In the genomic region with DNA sequence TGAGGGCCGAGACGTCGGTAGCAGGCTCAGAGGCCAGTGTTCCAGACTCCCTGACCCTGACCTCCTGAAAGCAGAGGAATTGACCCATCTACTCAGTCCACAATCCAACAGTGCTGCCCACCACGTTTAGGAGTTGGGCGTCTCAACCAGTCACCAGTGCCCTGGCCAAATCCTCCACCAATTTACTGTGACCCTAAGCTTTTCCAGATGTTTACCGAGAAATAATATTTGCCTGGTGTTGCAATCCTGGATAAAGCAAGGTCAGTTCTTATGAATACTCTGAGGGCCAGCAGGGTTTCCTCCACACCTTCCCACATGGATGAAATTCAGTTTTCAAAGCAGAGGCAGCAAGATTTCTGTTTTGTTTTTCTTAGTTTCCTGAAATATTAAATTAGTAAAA, we compare ENCODE assay signal across 22 cellular contexts. TPM values are rescaled to one million over a fixed set of nuclear protein-coding genes. Genes with fewer than 3 reads are reported as not detected.
"Had no signal": no experiment of that assay in that cellular context is flagged by ENCODE, and none has a peak within 500 bp of the region (broad histone marks: within the 10 kb centered on the region; RNA-seq: fewer than 3 reads in every experiment).

No MANE protein-coding gene starts in this region.

- H3K9ac ChIP-seq: SK-N-SH had no signal

- H3K27me3 ChIP-seq: hepatocyte, ovary, upper lobe of right lung had no signal

- H3K27ac ChIP-seq: hepatocyte, neutrophil, ovary, upper lobe of right lung, WERI-Rb-1 had no signal

- H3K79me2 ChIP-seq: hepatocyte had no signal

- ATAC-seq: activated CD8-positive, alpha-beta memory T cell treated with anti-CD3 and anti-CD28 coated beads, Interleukin-2, amount 10 ng/mL, durations not matched to agents 7 days and 5 days; activated CD8-positive, alpha-beta T cell treated with anti-CD3 and anti-CD28 coated beads for 36 hours had no signal

- H3K9me3 ChIP-seq: neutrophil, ovary, SK-N-SH, upper lobe of right lung had no signal

- FAIRE-seq: TTC549 had no signal

- H3K36me3 ChIP-seq: neutrophil, ovary, upper lobe of right lung, WERI-Rb-1 had no signal

- H3K4me2 ChIP-seq: hepatocyte, SK-N-SH had no signal

- DNase-seq: activated CD4-positive, alpha-beta T cell treated with anti-CD3 and anti-CD28 coated beads, Interleukin-2, amount 10 ng/mL, durations not matched to agents 7 days and 5 days; activated CD4-positive, CD25-positive, alpha-beta regulatory T cell treated with anti-CD3 and anti-CD28 coated beads, Interleukin-2, amount 50 U/mL, for 72 hours; activated CD8-positive, alpha-beta memory T cell treated with anti-CD3 and anti-CD28 coated beads, Interleukin-2, amount 10 ng/mL, durations not matched to agents 7 days and 5 days; activated CD8-positive, alpha-beta T cell treated with anti-CD3 and anti-CD28 coated beads for 36 hours; activated effector memory CD4-positive, alpha-beta T cell treated with anti-CD3 and anti-CD28 coated beads, Interleukin-2, amount 50 U/mL, for 16 hours; activated naive CD4-positive, alpha-beta T cell treated with anti-CD3 and anti-CD28 coated beads, Interleukin-2, amount 10 ng/mL, durations not matched to agents 7 days and 5 days; activated T-cell treated with anti-CD3 and anti-CD28 coated beads for 4 hours; caudate nucleus; effector CD8-positive, alpha-beta T cell; erythroblast; glutamatergic neuron; kidney glomerular epithelial cell; ovary; SK-N-SH; stimulated activated CD4-positive, alpha-beta T cell treated with anti-CD3 and anti-CD28 coated beads, Interleukin-4, amount 100 ng/mL, for 1 hour; stimulated activated naive CD4-positive, alpha-beta T cell; upper lobe of right lung; WERI-Rb-1 had no signal

- H3K4me3 ChIP-seq: hepatocyte, ovary, upper lobe of right lung had no signal

- H2AFZ ChIP-seq: hepatocyte had no signal

RNA-seq across cellular contexts. Expression of gene APOD, which starts 7.5 kb away (rescaled TPM):
- total RNA-seq: activated CD4-positive, alpha-beta T cell treated with anti-CD3 and anti-CD28 coated beads, Interleukin-2, amount 10 ng/mL, durations not matched to agents 7 days and 5 days; activated CD8-positive, alpha-beta T cell treated with anti-CD3 and anti-CD28 coated beads for 36 hours; T-helper 2 cell treated with Interferon-gamma antibody and Interleukin-4, amounts not matched to agents 100 ng/mL and 5 ng/mL, for 36 hours had no signal
